Comparison of ENCODE assay signal across 18 cellular contexts in genomic region chr11:72577271-72577681, GRCh38.
"Had no signal": no experiment of that assay in that cellular context is flagged by ENCODE, and none has a peak within 500 bp of the region (broad histone marks: within the 10 kb centered on the region; RNA-seq: fewer than 3 reads in every experiment).

No MANE protein-coding gene starts in this region.

- H3K36me3 ChIP-seq: colonic mucosa, ovary, SJCRH30 had no signal

- H3K4me3 Mint-ChIP-seq: activated CD4-positive, alpha-beta T cell treated with anti-CD3 and anti-CD28 coated beads, Interleukin-2, amount 10 ng/mL, durations not matched to agents 24 days and 14 days; activated CD8-positive, alpha-beta T cell treated with anti-CD3 and anti-CD28 coated beads, Interleukin-2, amount 10 ng/mL, durations not matched to agents 7 days and 5 days; type B pancreatic cell had no signal

- H3K4me3 ChIP-seq: colonic mucosa, esophagus muscularis mucosa, hepatocyte, left ventricle myocardium inferior, ovary, SJCRH30 had no signal

- H3K27ac ChIP-seq: colonic mucosa, esophagus muscularis mucosa, hepatocyte, left ventricle myocardium inferior, ovary, SJCRH30 had no signal

- H3K27ac Mint-ChIP-seq: activated CD4-positive, alpha-beta T cell treated with anti-CD3 and anti-CD28 coated beads, Interleukin-2, amount 10 ng/mL, durations not matched to agents 24 days and 14 days; activated CD8-positive, alpha-beta T cell treated with anti-CD3 and anti-CD28 coated beads, Interleukin-2, amount 10 ng/mL, durations not matched to agents 7 days and 5 days; type B pancreatic cell had no signal

- H3K9me3 ChIP-seq: colonic mucosa, esophagus muscularis mucosa, left ventricle myocardium inferior, ovary, SJCRH30 had no signal

- H3K27me3 ChIP-seq: colonic mucosa, hepatocyte, ovary, SJCRH30 had no signal

- H3K36me3 Mint-ChIP-seq: type B pancreatic cell had no signal

- DNase-seq: activated CD4-positive, alpha-beta T cell treated with anti-CD3 and anti-CD28 coated beads, Interleukin-2, amount 10 ng/mL, durations not matched to agents 24 days and 14 days; activated CD4-positive, CD25-positive, alpha-beta regulatory T cell; activated CD8-positive, alpha-beta T cell treated with anti-CD3 and anti-CD28 coated beads, Interleukin-2, amount 10 ng/mL, durations not matched to agents 7 days and 5 days; activated naive CD4-positive, alpha-beta T cell treated with anti-CD3 and anti-CD28 coated beads, Interleukin-2, amount 50 U/mL, for 16 hours; caudate nucleus; colonic mucosa; effector CD4-positive, alpha-beta T cell; kidney; left ventricle myocardium inferior; mesendoderm; SJCRH30; stimulated activated CD4-positive, alpha-beta T cell treated with anti-CD3 and anti-CD28 coated beads, Interleukin-15, amount 100 ng/mL, for 24 hours; stimulated activated CD4-positive, alpha-beta T cell treated with anti-CD3 and anti-CD28 coated beads, Interleukin-4, amount 100 ng/mL, for 24 hours; stimulated activated naive CD4-positive, alpha-beta T cell had no signal

- ATAC-seq: activated CD8-positive, alpha-beta T cell treated with anti-CD3 and anti-CD28 coated beads, Interleukin-2, amount 10 ng/mL, durations not matched to agents 7 days and 5 days had no signal

- H3K4me1 ChIP-seq: colonic mucosa, esophagus muscularis mucosa, left ventricle myocardium inferior had no signal

- H3K9me3 Mint-ChIP-seq: activated CD4-positive, alpha-beta T cell treated with anti-CD3 and anti-CD28 coated beads, Interleukin-2, amount 10 ng/mL, durations not matched to agents 24 days and 14 days; type B pancreatic cell had no signal
